In genomic region chr6:135170849-135171248, GRCh38 we compare ENCODE assay signal across 15 cellular contexts. TPM values are rescaled to one million over a fixed set of nuclear protein-coding genes. Genes with fewer than 3 reads are reported as not detected.
A peak's percentile ranks its signal among the peaks of the same experiment; 100 is the strongest.
DNase-seq lines count a peak whose midpoint lies in the region; ATAC-seq and TF ChIP-seq lines count a peak whose summit lies in the region.
"Had no signal": no experiment of that assay in that cellular context is flagged by ENCODE, and none has a peak within 500 bp of the region (broad histone marks: within the 10 kb centered on the region; RNA-seq: fewer than 3 reads in every experiment).

No MANE protein-coding gene starts in this region.

- H3K9me3 Mint-ChIP-seq in natural killer cell treated with Interleukin-12 subunit alpha and Interleukin-12 subunit beta and Interleukin-15 and Interleukin-18, amount 100 ng/mL, for 72 hours, result no peaks in the 10 kb centered on the region
- H3K9me3 Mint-ChIP-seq in natural killer cell, result no peaks in the 10 kb centered on the region
- no peaks in the 10 kb centered on the region for H3K9me3 Mint-ChIP-seq in activated naive CD4-positive, alpha-beta T cell treated with anti-CD3 and anti-CD28 coated beads, Interleukin-2, amount 50 U/mL, for 72 hours
- no peaks in the 10 kb centered on the region for H3K9me3 Mint-ChIP-seq in endothelial cell (ENCODE audit: unreplicated experiment)
- H3K9me3 Mint-ChIP-seq: dendritic cell treated with granulocyte-macrophage colony-stimulating factor and Interleukin-4, amounts not matched to agents 40 ng/mL and 50 ng/mL, for 4 days; naive thymus-derived CD4-positive, alpha-beta T cell had no signal

- peak overlapping the region; percentile 83 for H3K4me3 Mint-ChIP-seq in natural killer cell treated with Interleukin-12 subunit alpha and Interleukin-12 subunit beta and Interleukin-15 and Interleukin-18, amount 100 ng/mL, for 72 hours
- no peak overlapping the region for H3K4me3 Mint-ChIP-seq in natural killer cell
- no peak overlapping the region for H3K4me3 Mint-ChIP-seq in endothelial cell (ENCODE audit: unreplicated experiment)
- H3K4me3 Mint-ChIP-seq: dendritic cell treated with granulocyte-macrophage colony-stimulating factor and Interleukin-4, amounts not matched to agents 40 ng/mL and 50 ng/mL, for 4 days had no signal

- no peaks in the 10 kb centered on the region for H3K27me3 Mint-ChIP-seq in natural killer cell treated with Interleukin-12 subunit alpha and Interleukin-12 subunit beta and Interleukin-15 and Interleukin-18, amount 100 ng/mL, for 72 hours
- H3K27me3 Mint-ChIP-seq in natural killer cell (ENCODE audit: low read depth in 2 of 2) (peaks cover 3 to 12% of the 10 kb centered on the region in 2 donors), endothelial cell (ENCODE audit: unreplicated experiment) (no peaks in the 10 kb centered on the region)
- H3K27me3 Mint-ChIP-seq: dendritic cell treated with granulocyte-macrophage colony-stimulating factor and Interleukin-4, amounts not matched to agents 40 ng/mL and 50 ng/mL, for 4 days; naive thymus-derived CD4-positive, alpha-beta T cell had no signal

- H3K4me1 Mint-ChIP-seq in natural killer cell treated with Interleukin-12 subunit alpha and Interleukin-12 subunit beta and Interleukin-15 and Interleukin-18, amount 100 ng/mL, for 72 hours (ENCODE audit: low read depth in 2 of 2), result peaks cover 13 to 44% of the 10 kb centered on the region in 2 donors
- no peaks in the 10 kb centered on the region for H3K4me1 Mint-ChIP-seq in natural killer cell
- no peaks in the 10 kb centered on the region for H3K4me1 Mint-ChIP-seq in endothelial cell (ENCODE audit: unreplicated experiment)

- no peak for TF ChIP-seq CTCF in natural killer cell (IDR thresholded peaks at IDR 0.05)
- TF ChIP-seq CTCF in vagina (IDR thresholded peaks at IDR 0.05), result no peak
- TF ChIP-seq CTCF in endothelial cell (IDR thresholded peaks at IDR 0.05; ENCODE audit: unreplicated experiment), result no peak

- H3K36me3 ChIP-seq in vagina, result no peaks in the 10 kb centered on the region
- H3K36me3 ChIP-seq: sigmoid colon had no signal

- H3K27me3 ChIP-seq in vagina, result no peaks in the 10 kb centered on the region
- H3K27me3 ChIP-seq: sigmoid colon had no signal

- no peak overlapping the region for H3K4me3 ChIP-seq in vagina
- H3K4me3 ChIP-seq: sigmoid colon had no signal

- H3K36me3 Mint-ChIP-seq in natural killer cell treated with Interleukin-12 subunit alpha and Interleukin-12 subunit beta and Interleukin-15 and Interleukin-18, amount 100 ng/mL, for 72 hours, result no peaks in the 10 kb centered on the region
- H3K36me3 Mint-ChIP-seq in natural killer cell (no peaks in the 10 kb centered on the region), endothelial cell (ENCODE audit: low read depth, unreplicated experiment) (no peaks in the 10 kb centered on the region)
- H3K36me3 Mint-ChIP-seq in activated naive CD4-positive, alpha-beta T cell treated with anti-CD3 and anti-CD28 coated beads, Interleukin-2, amount 50 U/mL, for 72 hours, result no peaks in the 10 kb centered on the region
- H3K36me3 Mint-ChIP-seq: naive thymus-derived CD4-positive, alpha-beta T cell had no signal

- intact Hi-C loops in natural killer cell (cut with micrococcal nuclease) (no loop called here), vagina (cut with DNase I) (no loop called here)

- H3K27ac ChIP-seq in vagina, result peak overlapping the region; percentile 12
- H3K27ac ChIP-seq: sigmoid colon had no signal

- DNase-seq in natural killer cell treated with Interleukin-12 subunit alpha and Interleukin-12 subunit beta and Interleukin-15 and Interleukin-18, amount 100 ng/mL, for 72 hours (ENCODE audit: low spot score), result no peak
- DNase-seq in natural killer cell (no peak), vagina (ENCODE audit: extremely low spot score in 2 of 2) (no peak), endothelial cell (ENCODE audit: low spot score) (no peak), NCI-H446 (lab: John Stamatoyannopoulos, UW) (no peak)
- DNase-seq in activated naive CD4-positive, alpha-beta T cell treated with anti-CD3 and anti-CD28 coated beads, Interleukin-2, amount 50 U/mL, for 72 hours (ENCODE audit: low spot score in 2 of 2), result peak in 1 of 2 donors; percentile 41
- DNase-seq: AML-193; GOT3; naive thymus-derived CD4-positive, alpha-beta T cell; NCI-H510A; Right ventricle myocardium superior; sigmoid colon had no signal

- no peaks in the 10 kb centered on the region for H3K9me3 ChIP-seq in vagina
- H3K9me3 ChIP-seq: sigmoid colon had no signal

- H3K4me1 ChIP-seq in vagina, result no peaks in the 10 kb centered on the region
- H3K4me1 ChIP-seq: sigmoid colon had no signal

- peak overlapping the region; percentile 72 to 95 for H3K27ac Mint-ChIP-seq in natural killer cell treated with Interleukin-12 subunit alpha and Interleukin-12 subunit beta and Interleukin-15 and Interleukin-18, amount 100 ng/mL, for 72 hours
- H3K27ac Mint-ChIP-seq in natural killer cell, result no peak overlapping the region
- peak overlapping the region; percentile 86 to 97 for H3K27ac Mint-ChIP-seq in activated naive CD4-positive, alpha-beta T cell treated with anti-CD3 and anti-CD28 coated beads, Interleukin-2, amount 50 U/mL, for 72 hours
- no peak overlapping the region for H3K27ac Mint-ChIP-seq in endothelial cell (ENCODE audit: unreplicated experiment)
- H3K27ac Mint-ChIP-seq: dendritic cell treated with granulocyte-macrophage colony-stimulating factor and Interleukin-4, amounts not matched to agents 40 ng/mL and 50 ng/mL, for 4 days had no signal

- ATAC-seq in natural killer cell treated with Interleukin-12 subunit alpha and Interleukin-12 subunit beta and Interleukin-15 and Interleukin-18, amount 100 ng/mL, for 72 hours, result peak; percentile 81 to 89
- ATAC-seq in natural killer cell (no peak), HG02981 (IDR thresholded peaks at IDR 0.05; ENCODE audit: unreplicated experiment) (peak; percentile 58), HG02973 (IDR thresholded peaks at IDR 0.05; ENCODE audit: unreplicated experiment) (no peak)
- ATAC-seq in activated naive CD4-positive, alpha-beta T cell treated with anti-CD3 and anti-CD28 coated beads, Interleukin-2, amount 50 U/mL, for 72 hours, result peak; percentile 81 to 92
- ATAC-seq: naive thymus-derived CD4-positive, alpha-beta T cell had no signal

- TF ChIP-seq POLR2A in vagina (IDR thresholded peaks at IDR 0.05), result no peak

RNA-seq across cellular contexts. Expression of gene MYB, which starts 10.3 kb away (rescaled TPM):
- 100 to 1,000 TPM in 1 of 2 donors, 10 to 100 TPM in 1; 66.1 to 145 TPM for total RNA-seq in natural killer cell treated with Interleukin-12 subunit alpha and Interleukin-12 subunit beta and Interleukin-15 and Interleukin-18, amount 100 ng/mL, for 72 hours
- 1 to 10 TPM in 2 of 3 donors, under 1 TPM in 1; 0.40 to 3.5 (median 1.3) TPM for total RNA-seq in natural killer cell
- 10 to 100 TPM; 23.8 to 54.9 TPM for total RNA-seq in activated naive CD4-positive, alpha-beta T cell treated with anti-CD3 and anti-CD28 coated beads, Interleukin-2, amount 50 U/mL, for 72 hours
- total RNA-seq in vagina, result 2.5 TPM
- 23.3 TPM for total RNA-seq in endothelial cell (ENCODE audit: unreplicated experiment)

Comparison
In these comparisons a context has a peak if more than half of its experiments do, and no peak if none do; other contexts are left out.
1. ATAC-seq: peak in natural killer cell treated with Interleukin-12 subunit alpha and Interleukin-12 subunit beta and Interleukin-15 and Interleukin-18, amount 100 ng/mL, for 72 hours (2 of 2), HG02981 (single experiment) and activated naive CD4-positive, alpha-beta T cell treated with anti-CD3 and anti-CD28 coated beads, Interleukin-2, amount 50 U/mL, for 72 hours (2 of 2); none in natural killer cell (0 of 3) and HG02973 (single experiment).
2. H3K27ac Mint-ChIP-seq: peak in natural killer cell treated with Interleukin-12 subunit alpha and Interleukin-12 subunit beta and Interleukin-15 and Interleukin-18, amount 100 ng/mL, for 72 hours (2 of 2) and activated naive CD4-positive, alpha-beta T cell treated with anti-CD3 and anti-CD28 coated beads, Interleukin-2, amount 50 U/mL, for 72 hours (2 of 2); none in natural killer cell (0 of 2) and endothelial cell (single experiment).